10 cellular contexts compared by ENCODE assay signal in the genomic region with DNA sequence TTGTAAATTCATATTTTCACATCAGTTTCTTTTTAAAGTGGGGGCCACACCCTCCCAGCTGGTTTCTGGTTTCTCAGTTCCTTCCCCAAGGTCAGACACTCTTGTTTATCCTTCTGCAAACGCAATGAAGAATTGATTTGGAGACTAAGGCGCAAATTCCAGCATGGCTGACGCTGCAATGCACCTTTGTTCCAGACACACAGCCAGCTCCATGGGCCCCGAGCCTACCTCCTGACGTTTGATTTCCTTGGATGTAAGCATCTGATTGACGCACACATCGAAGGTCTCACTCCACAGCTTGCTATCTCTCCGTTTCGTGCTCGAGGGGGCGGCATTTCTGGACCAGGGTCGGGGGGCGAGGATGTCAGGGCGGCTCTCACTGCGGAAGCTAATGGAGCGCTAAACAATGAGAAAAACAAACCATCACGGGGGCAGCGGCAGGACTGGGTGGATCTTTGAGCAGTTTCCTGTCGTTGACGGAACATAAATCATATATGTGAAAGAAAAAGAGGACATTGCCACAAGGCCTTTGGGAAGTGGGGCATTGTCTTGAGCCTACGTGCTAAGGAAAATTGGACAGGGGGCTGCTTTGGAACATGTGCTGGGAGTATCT. TPM values are rescaled to one million over a fixed set of nuclear protein-coding genes. Genes with fewer than 3 reads are reported as not detected.
A peak's percentile ranks its signal among the peaks of the same experiment; 100 is the strongest.
DNase-seq lines count a peak whose midpoint lies in the region; ATAC-seq lines count a peak whose summit lies in the region.
"Had no signal": no experiment of that assay in that cellular context is flagged by ENCODE, and none has a peak within 500 bp of the region (broad histone marks: within the 10 kb centered on the region; RNA-seq: fewer than 3 reads in every experiment).

No MANE protein-coding gene starts in this region.

- no peak for ATAC-seq in activated CD4-positive, alpha-beta T cell treated with anti-CD3 and anti-CD28 coated beads for 36 hours
- ATAC-seq in left ventricle myocardium superior: peak; percentile 47
- ATAC-seq: A549 had no signal

- H3K9me3 Mint-ChIP-seq in activated CD4-positive, alpha-beta T cell treated with anti-CD3 and anti-CD28 coated beads for 36 hours (ENCODE audit: low read depth): no peaks in the 10 kb centered on the region

- no peaks in the 10 kb centered on the region for H3K9me3 ChIP-seq in subcutaneous abdominal adipose tissue (ENCODE audit: control insufficient read depth in 5 of 5, low read length in 5 of 5)

- no peak overlapping the region for H3K27ac ChIP-seq in subcutaneous abdominal adipose tissue (ENCODE audit: low read depth, low read length)
- H3K27ac ChIP-seq: A549 had no signal

- peak overlapping the region; percentile 77 for H3K27ac Mint-ChIP-seq in activated CD4-positive, alpha-beta T cell treated with anti-CD3 and anti-CD28 coated beads for 36 hours

- DNase-seq in activated CD4-positive, alpha-beta T cell treated with anti-CD3 and anti-CD28 coated beads for 36 hours: peak; percentile 39
- DNase-seq in activated CD4-positive, alpha-beta T cell treated with anti-CD3 and anti-CD28 coated beads for 1 hour: no peak
- peak; percentile 9 for DNase-seq in activated CD4-positive, alpha-beta T cell treated with anti-CD3 and anti-CD28 coated beads, Interleukin-2, amount 50 U/mL, for 1 hour
- no peak for DNase-seq in left ventricle myocardium superior
- no peak for DNase-seq in D341Med (ENCODE audit: low spot score)
- DNase-seq in COR-L47 (lab: John Stamatoyannopoulos, UW): no peak
- DNase-seq in iPS-NIHi7 (ENCODE audit: extremely low spot score): no peak
- DNase-seq: NCI-H1694 had no signal

- peak overlapping the region in 4 of 5 donors; percentile 34 to 61 (median 60) for H3K4me3 ChIP-seq in subcutaneous abdominal adipose tissue (ENCODE audit: low read depth in 1 of 5, low read length in 5 of 5)
- H3K4me3 ChIP-seq: A549 had no signal

- H3K4me1 Mint-ChIP-seq in activated CD4-positive, alpha-beta T cell treated with anti-CD3 and anti-CD28 coated beads for 36 hours: peaks cover 74% of the 10 kb centered on the region

- H3K27me3 ChIP-seq in subcutaneous abdominal adipose tissue (ENCODE audit: control insufficient read depth in 5 of 5, insufficient read depth in 4 of 5, low read length in 5 of 5): no peaks in the 10 kb centered on the region

- peak overlapping the region in 2 of 5 donors; percentile 26 to 68 for H3K9ac ChIP-seq in subcutaneous abdominal adipose tissue (ENCODE audit: low read length in 5 of 5)

- H3K27me3 Mint-ChIP-seq in activated CD4-positive, alpha-beta T cell treated with anti-CD3 and anti-CD28 coated beads for 36 hours: no peaks in the 10 kb centered on the region

- intact Hi-C loops in activated CD4-positive, alpha-beta T cell treated with anti-CD3 and anti-CD28 coated beads for 36 hours (cut with DNase I, micrococcal nuclease): loop anchor here (5.0 to 10.0 kb wide), 3 partner anchors 43 to 840 kb away; a partner anchor contains a TSS
- intact Hi-C loops in left ventricle myocardium superior (cut with micrococcal nuclease): no loop called here

- H3K4me3 Mint-ChIP-seq in activated CD4-positive, alpha-beta T cell treated with anti-CD3 and anti-CD28 coated beads for 36 hours: peak overlapping the region; percentile 62

- peaks cover 4 to 23% (median 7%) of the 10 kb centered on the region in 5 donors for H3K36me3 ChIP-seq in subcutaneous abdominal adipose tissue (ENCODE audit: control insufficient read depth in 5 of 5, insufficient read depth in 5 of 5, low read length in 5 of 5)

- H3K36me3 Mint-ChIP-seq in activated CD4-positive, alpha-beta T cell treated with anti-CD3 and anti-CD28 coated beads for 36 hours (ENCODE audit: low read depth): peaks cover 63% of the 10 kb centered on the region

- peaks cover 0 to 26% (median 19%) of the 10 kb centered on the region in 5 donors for H3K4me1 ChIP-seq in subcutaneous abdominal adipose tissue (ENCODE audit: control insufficient read depth in 5 of 5, insufficient read depth in 5 of 5, low read length in 5 of 5)

- CTCF ChIA-PET in activated CD4-positive, alpha-beta T cell treated with anti-CD3 and anti-CD28 coated beads for 36 hours (lab: Charles Lee): interaction anchor here (0.7 to 7.2 kb wide), 10 partner anchors 12 to 197 kb away, joined by 3 to 89 read pairs (median 3); a partner anchor contains a TSS

- POLR2A ChIA-PET in activated CD4-positive, alpha-beta T cell treated with anti-CD3 and anti-CD28 coated beads for 36 hours (lab: Charles Lee): interaction anchor here (0.6 to 1.5 kb wide), 3 partner anchors 45 to 132 kb away, joined by 3 to 4 read pairs (median 3); no protein-coding TSS in a partner anchor

RNA-seq across cellular contexts. Expression of a gene that starts 46.9 kb away (rescaled TPM):
- 10 to 100 TPM; 34.4 to 38.3 TPM for total RNA-seq in activated CD4-positive, alpha-beta T cell treated with anti-CD3 and anti-CD28 coated beads for 36 hours
- total RNA-seq in left ventricle myocardium superior: 17.6 TPM

Comparison
In these comparisons a context has a peak if more than half of its experiments do, and no peak if none do; other contexts are left out.
1. DNase-seq: peak in activated CD4-positive, alpha-beta T cell treated with anti-CD3 and anti-CD28 coated beads for 36 hours (single experiment) and activated CD4-positive, alpha-beta T cell treated with anti-CD3 and anti-CD28 coated beads, Interleukin-2, amount 50 U/mL, for 1 hour (single experiment); none in activated CD4-positive, alpha-beta T cell treated with anti-CD3 and anti-CD28 coated beads for 1 hour (single experiment), left ventricle myocardium superior (single experiment), D341Med (single experiment), COR-L47 (single experiment) and iPS-NIHi7 (single experiment).